2 cellular contexts compared by ENCODE assay signal in genomic region chr2:216590780-216591179, GRCh38.
A peak's percentile ranks its signal among the peaks of the same experiment; 100 is the strongest.
TF ChIP-seq lines count a peak whose summit lies in the region.

No MANE protein-coding gene starts in this region.

TF ChIP-seq in A549, 52 proteins besides CTCF, POLR2A, EP300 and RAD21:
- TF ChIP-seq SMC3 (IDR thresholded peaks at IDR 0.05): no peak
- no peak for TF ChIP-seq BCL3 (IDR thresholded peaks at IDR 0.05)
- TF ChIP-seq FOXS1 (CRISPR knock-in tag; IDR thresholded peaks at IDR 0.05): no peak
- no peak for TF ChIP-seq HOXA7 (CRISPR knock-in tag; IDR thresholded peaks at IDR 0.05)
- TF ChIP-seq, protein P1, sequence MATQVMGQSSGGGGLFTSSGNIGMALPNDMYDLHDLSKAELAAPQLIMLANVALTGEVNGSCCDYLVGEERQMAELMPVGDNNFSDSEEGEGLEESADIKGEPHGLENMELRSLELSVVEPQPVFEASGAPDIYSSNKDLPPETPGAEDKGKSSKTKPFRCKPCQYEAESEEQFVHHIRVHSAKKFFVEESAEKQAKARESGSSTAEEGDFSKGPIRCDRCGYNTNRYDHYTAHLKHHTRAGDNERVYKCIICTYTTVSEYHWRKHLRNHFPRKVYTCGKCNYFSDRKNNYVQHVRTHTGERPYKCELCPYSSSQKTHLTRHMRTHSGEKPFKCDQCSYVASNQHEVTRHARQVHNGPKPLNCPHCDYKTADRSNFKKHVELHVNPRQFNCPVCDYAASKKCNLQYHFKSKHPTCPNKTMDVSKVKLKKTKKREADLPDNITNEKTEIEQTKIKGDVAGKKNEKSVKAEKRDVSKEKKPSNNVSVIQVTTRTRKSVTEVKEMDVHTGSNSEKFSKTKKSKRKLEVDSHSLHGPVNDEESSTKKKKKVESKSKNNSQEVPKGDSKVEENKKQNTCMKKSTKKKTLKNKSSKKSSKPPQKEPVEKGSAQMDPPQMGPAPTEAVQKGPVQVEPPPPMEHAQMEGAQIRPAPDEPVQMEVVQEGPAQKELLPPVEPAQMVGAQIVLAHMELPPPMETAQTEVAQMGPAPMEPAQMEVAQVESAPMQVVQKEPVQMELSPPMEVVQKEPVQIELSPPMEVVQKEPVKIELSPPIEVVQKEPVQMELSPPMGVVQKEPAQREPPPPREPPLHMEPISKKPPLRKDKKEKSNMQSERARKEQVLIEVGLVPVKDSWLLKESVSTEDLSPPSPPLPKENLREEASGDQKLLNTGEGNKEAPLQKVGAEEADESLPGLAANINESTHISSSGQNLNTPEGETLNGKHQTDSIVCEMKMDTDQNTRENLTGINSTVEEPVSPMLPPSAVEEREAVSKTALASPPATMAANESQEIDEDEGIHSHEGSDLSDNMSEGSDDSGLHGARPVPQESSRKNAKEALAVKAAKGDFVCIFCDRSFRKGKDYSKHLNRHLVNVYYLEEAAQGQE (IDR thresholded peaks at IDR 0.05): no peak
- no peak for TF ChIP-seq CHD4 (IDR thresholded peaks at IDR 0.05; ENCODE audit: borderline replicate concordance)
- TF ChIP-seq ATOH8 (CRISPR knock-in tag; IDR thresholded peaks at IDR 0.05; ENCODE audit: low read depth): no peak
- TF ChIP-seq BHLHE40 (IDR thresholded peaks at IDR 0.05; ENCODE audit: low read depth, low read length): no peak
- no peak for TF ChIP-seq KDM1A (IDR thresholded peaks at IDR 0.05; ENCODE audit: low read depth)
- no peak for TF ChIP-seq TP53 (CRISPR knock-in tag; IDR thresholded peaks at IDR 0.05)
- TF ChIP-seq RARB (CRISPR knock-in tag; IDR thresholded peaks at IDR 0.05): no peak

TF ChIP-seq in IMR-90, 13 proteins besides CTCF, POLR2A, EP300 and RAD21:
- TF ChIP-seq MXI1 (IDR thresholded peaks at IDR 0.05; ENCODE audit: borderline replicate concordance, low read depth, low read length) (no peak), SMC3 (IDR thresholded peaks at IDR 0.05; ENCODE audit: low read depth, low read length) (0 out of 2 replicates have a peak, but pooled peaks have one; percentile 10)
TF ChIP-seq in IMR-90: peak in this region for 1.
